Comparison of ENCODE assay signal across 1 cellular context in genomic region chr1:8239039-8239305, GRCh38.
TF ChIP-seq lines count a peak whose summit lies in the region.

No MANE protein-coding gene starts in this region.

TF ChIP-seq in HepG2, 621 proteins besides CTCF, POLR2A, EP300 and RAD21 (continued from another document):
- TF ChIP-seq REST (IDR thresholded peaks at IDR 0.05; ENCODE audit: borderline replicate concordance in 1 of 2, low read depth in 1 of 2, low read length in 2 of 2): no peak
- TF ChIP-seq ZNF512B (CRISPR knock-in tag; IDR thresholded peaks at IDR 0.05; ENCODE audit: borderline replicate concordance): no peak
- no peak for TF ChIP-seq ESRRA (CRISPR knock-in tag; IDR thresholded peaks at IDR 0.05; ENCODE audit: low read depth)
- TF ChIP-seq FOXJ3 (CRISPR knock-in tag; IDR thresholded peaks at IDR 0.05; ENCODE audit: borderline replicate concordance): no peak
- TF ChIP-seq IKZF1 (IDR thresholded peaks at IDR 0.05): no peak
- TF ChIP-seq CAMTA2 (CRISPR knock-in tag; IDR thresholded peaks at IDR 0.05; ENCODE audit: borderline replicate concordance): no peak
- no peak for TF ChIP-seq MBD4 (IDR thresholded peaks at IDR 0.05; ENCODE audit: borderline replicate concordance, low read length)
- TF ChIP-seq TEF (CRISPR knock-in tag; IDR thresholded peaks at IDR 0.05): no peak
- TF ChIP-seq ZNF710 (CRISPR knock-in tag; IDR thresholded peaks at IDR 0.05; ENCODE audit: borderline replicate concordance): peak; percentile 30; the same call in 1 of the 2 replicates
- TF ChIP-seq ZNF562 (CRISPR knock-in tag; IDR thresholded peaks at IDR 0.05; ENCODE audit: borderline replicate concordance): no peak
- TF ChIP-seq MYPOP (CRISPR knock-in tag; IDR thresholded peaks at IDR 0.05): 0 out of 2 replicates have a peak, but pooled peaks have one; percentile 32
- TF ChIP-seq SMC3 (IDR thresholded peaks at IDR 0.05; ENCODE audit: low read length): no peak; the same call in 1 of the 2 replicates
- TF ChIP-seq ARID2 (CRISPR knock-in tag; IDR thresholded peaks at IDR 0.05; ENCODE audit: borderline replicate concordance): 0 out of 2 replicates have a peak, but pooled peaks have one; percentile 38
- TF ChIP-seq STAG1 (CRISPR knock-in tag; IDR thresholded peaks at IDR 0.05): peak; percentile 53
- TF ChIP-seq BORCS8-MEF2B (CRISPR knock-in tag; IDR thresholded peaks at IDR 0.05): no peak
- no peak for TF ChIP-seq MAF1 (CRISPR knock-in tag; IDR thresholded peaks at IDR 0.05; ENCODE audit: borderline replicate concordance)
- 0 out of 4 replicates have a peak, but pooled peaks of 1 of the 2 experiments have one; percentile 14 for TF ChIP-seq HMGXB4 (CRISPR knock-in tag; IDR thresholded peaks at IDR 0.05; ENCODE audit: borderline replicate concordance in 1 of 2, low read depth in 1 of 2)
- no peak for TF ChIP-seq ZNF414 (CRISPR knock-in tag; IDR thresholded peaks at IDR 0.05)
- 0 out of 2 replicates have a peak, but pooled peaks have one; percentile 9 for TF ChIP-seq GABPB1 (CRISPR knock-in tag; IDR thresholded peaks at IDR 0.05)
- TF ChIP-seq ZNF746 (CRISPR knock-in tag; IDR thresholded peaks at IDR 0.05): no peak
- TF ChIP-seq ZNF382 (CRISPR knock-in tag; IDR thresholded peaks at IDR 0.05; ENCODE audit: borderline replicate concordance): no peak
- TF ChIP-seq SMAD3 (CRISPR knock-in tag; IDR thresholded peaks at IDR 0.05): 0 out of 2 replicates have a peak, but pooled peaks have one; percentile 22
- 0 out of 2 replicates have a peak, but pooled peaks have one; percentile 14 for TF ChIP-seq NFYB (CRISPR knock-in tag; IDR thresholded peaks at IDR 0.05)
- no peak for TF ChIP-seq ADNP (CRISPR knock-in tag; IDR thresholded peaks at IDR 0.05)
- TF ChIP-seq ZNF589 (CRISPR knock-in tag; conservative IDR thresholded peaks at IDR 0.05): no peak
- TF ChIP-seq TAF1 (CRISPR knock-in tag; IDR thresholded peaks at IDR 0.05): no peak
- no peak for TF ChIP-seq TFDP1 (CRISPR knock-in tag; IDR thresholded peaks at IDR 0.05; ENCODE audit: borderline replicate concordance)
- TF ChIP-seq ZNF12 (CRISPR knock-in tag; IDR thresholded peaks at IDR 0.05): 0 out of 2 replicates have a peak, but pooled peaks have one; percentile 27
- TF ChIP-seq KDM5A (IDR thresholded peaks at IDR 0.05; ENCODE audit: borderline replicate concordance, low read length): no peak
- TF ChIP-seq NFKB2 (CRISPR knock-in tag; IDR thresholded peaks at IDR 0.05; ENCODE audit: borderline replicate concordance): no peak
- peak; percentile 36 for TF ChIP-seq ZBTB33 (CRISPR knock-in tag; IDR thresholded peaks at IDR 0.05)
- peak; percentile 80 for TF ChIP-seq CEBPG (CRISPR knock-in tag; IDR thresholded peaks at IDR 0.05)
- no peak for TF ChIP-seq TFAP4 (IDR thresholded peaks at IDR 0.05; ENCODE audit: borderline replicate concordance, low read depth)
- 0 out of 2 replicates have a peak, but pooled peaks have one; percentile 14 for TF ChIP-seq ZNF441 (CRISPR knock-in tag; IDR thresholded peaks at IDR 0.05; ENCODE audit: borderline replicate concordance)
- TF ChIP-seq REL (CRISPR knock-in tag; conservative IDR thresholded peaks at IDR 0.05): no peak
- no peak for TF ChIP-seq CBFB (CRISPR knock-in tag; IDR thresholded peaks at IDR 0.05)
